Comparison of ENCODE assay signal across 18 cellular contexts in the genomic region with DNA sequence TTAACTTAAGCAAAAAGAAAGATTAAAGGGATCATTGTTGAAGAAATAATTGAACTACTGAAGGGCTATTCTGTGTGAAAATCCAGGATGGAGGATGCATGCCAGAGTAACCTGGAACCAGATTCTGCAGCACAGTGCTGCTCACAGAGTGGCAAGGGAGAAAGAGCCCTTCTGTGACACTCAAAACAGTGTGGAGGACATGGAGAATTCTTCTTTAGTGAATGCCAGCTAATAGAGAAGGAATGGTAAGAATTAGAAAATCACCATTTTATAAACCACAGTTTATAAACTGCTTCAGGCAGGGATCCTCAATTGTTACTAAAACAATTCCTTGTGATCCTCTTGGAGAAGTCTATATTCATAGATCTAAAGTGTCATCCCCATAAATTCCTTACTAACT.
"Had no signal": no experiment of that assay in that cellular context is flagged by ENCODE, and none has a peak within 500 bp of the region (broad histone marks: within the 10 kb centered on the region; RNA-seq: fewer than 3 reads in every experiment).

No MANE protein-coding gene starts in this region.

- H3K4me3 ChIP-seq: breast epithelium, gastroesophageal sphincter, heart right ventricle, lung, mucosa of descending colon, tibial nerve, vagina had no signal

- H3K36me3 Mint-ChIP-seq: activated naive CD8-positive, alpha-beta T cell treated with anti-CD3 and anti-CD28 coated beads, Interleukin-2, amount 10 ng/mL, durations not matched to agents 7 days and 5 days; natural killer cell had no signal

- H3K36me3 ChIP-seq: breast epithelium, gastroesophageal sphincter, heart right ventricle, neutrophil, tibial nerve, vagina had no signal

- H3K27ac Mint-ChIP-seq: activated CD4-positive, alpha-beta T cell treated with anti-CD3 and anti-CD28 coated beads, Interleukin-2, amount 10 ng/mL, durations not matched to agents 7 days and 5 days; activated naive CD8-positive, alpha-beta T cell treated with anti-CD3 and anti-CD28 coated beads, Interleukin-2, amount 10 ng/mL, durations not matched to agents 7 days and 5 days; activated T-helper 1 cell treated with anti-CD3 and anti-CD28 coated beads, Interleukin-12 subunit alpha, Interleukin-12 subunit beta, Interleukin-2, Interleukin-4 antibody, amounts not matched to agents 30 ng/mL and 10 ng/mL and 1 ng/mL, durations not matched to agents 14 hours and 24 hours and 36 hours; natural killer cell had no signal

- H3K9me3 Mint-ChIP-seq: activated CD4-positive, alpha-beta T cell treated with anti-CD3 and anti-CD28 coated beads, Interleukin-2, amount 10 ng/mL, durations not matched to agents 7 days and 5 days; activated naive CD8-positive, alpha-beta T cell treated with anti-CD3 and anti-CD28 coated beads, Interleukin-2, amount 10 ng/mL, durations not matched to agents 7 days and 5 days; activated T-helper 1 cell treated with anti-CD3 and anti-CD28 coated beads, Interleukin-12 subunit alpha, Interleukin-12 subunit beta, Interleukin-2, Interleukin-4 antibody, amounts not matched to agents 30 ng/mL and 10 ng/mL and 1 ng/mL, durations not matched to agents 14 hours and 24 hours and 36 hours had no signal

- H3K9me3 ChIP-seq: breast epithelium, gastroesophageal sphincter, heart right ventricle, mucosa of descending colon, neutrophil, vagina had no signal

- H3K27ac ChIP-seq: breast epithelium, heart right ventricle, neutrophil, tibial nerve, vagina had no signal

- H3K4me1 ChIP-seq: breast epithelium, gastroesophageal sphincter, heart right ventricle, tibial nerve, vagina had no signal

- H3K4me1 Mint-ChIP-seq: activated CD4-positive, alpha-beta T cell treated with anti-CD3 and anti-CD28 coated beads, Interleukin-2, amount 10 ng/mL, durations not matched to agents 7 days and 5 days; activated naive CD8-positive, alpha-beta T cell treated with anti-CD3 and anti-CD28 coated beads, Interleukin-2, amount 10 ng/mL, durations not matched to agents 7 days and 5 days; natural killer cell had no signal

- H3K4me3 Mint-ChIP-seq: activated CD4-positive, alpha-beta T cell treated with anti-CD3 and anti-CD28 coated beads, Interleukin-2, amount 10 ng/mL, durations not matched to agents 7 days and 5 days; activated naive CD8-positive, alpha-beta T cell treated with anti-CD3 and anti-CD28 coated beads, Interleukin-2, amount 10 ng/mL, durations not matched to agents 7 days and 5 days; activated T-helper 1 cell treated with anti-CD3 and anti-CD28 coated beads, Interleukin-12 subunit alpha, Interleukin-12 subunit beta, Interleukin-2, Interleukin-4 antibody, amounts not matched to agents 30 ng/mL and 10 ng/mL and 1 ng/mL, durations not matched to agents 14 hours and 24 hours and 36 hours; natural killer cell had no signal

- H3K27me3 ChIP-seq: breast epithelium, gastroesophageal sphincter, heart right ventricle, neutrophil, tibial nerve, vagina had no signal

- ATAC-seq: gastroesophageal sphincter, heart right ventricle, left cardiac atrium, mucosa of descending colon, natural killer cell had no signal

- DNase-seq: activated CD4-positive, alpha-beta T cell treated with anti-CD3 and anti-CD28 coated beads, Interleukin-2, amount 10 ng/mL, durations not matched to agents 7 days and 5 days; activated naive CD8-positive, alpha-beta T cell treated with anti-CD3 and anti-CD28 coated beads, Interleukin-2, amount 10 ng/mL, durations not matched to agents 7 days and 5 days; cerebellar nuclear complex; effector CD8-positive, alpha-beta T cell; heart right ventricle; left cardiac atrium; mucosa of descending colon; natural killer cell; retina; stimulated activated CD4-positive, alpha-beta T cell treated with anti-CD3 and anti-CD28 coated beads, Interleukin-4, amount 100 ng/mL, for 24 hours; stimulated activated naive CD4-positive, alpha-beta T cell had no signal
